Comparison of ENCODE assay signal across 27 cellular contexts in genomic region chr4:182616476-182616875, GRCh38.
DNase-seq lines count a peak whose midpoint lies in the region; ATAC-seq lines count a peak whose summit lies in the region.
"Had no signal": no experiment of that assay in that cellular context is flagged by ENCODE, and none has a peak within 500 bp of the region (broad histone marks: within the 10 kb centered on the region; RNA-seq: fewer than 3 reads in every experiment).

No MANE protein-coding gene starts in this region.

- ATAC-seq in activated CD8-positive, alpha-beta T cell treated with anti-CD3 and anti-CD28 coated beads, Interleukin-2, amount 10 ng/mL, durations not matched to agents 7 days and 5 days = no peak
- ATAC-seq: A549; CD8-positive, alpha-beta T cell had no signal

- peak in 35 of 42 donors; percentile 16 to 77 (median 55) for DNase-seq in head of caudate nucleus
- peak; percentile 59 for DNase-seq in putamen (ENCODE audit: low spot score)
- no peak for DNase-seq in activated CD8-positive, alpha-beta T cell treated with anti-CD3 and anti-CD28 coated beads, Interleukin-2, amount 10 ng/mL, durations not matched to agents 7 days and 5 days
- no peak for DNase-seq in superior temporal gyrus (ENCODE audit: extremely low spot score)
- DNase-seq: 8988T; ACHN; AML-193; BE2C; C1 segment of cervical spinal cord; Caco-2; Calu3; CD4-positive, alpha-beta memory T cell; CD4-positive, alpha-beta T cell; CD4-positive, CD25-positive, alpha-beta regulatory T cell; CD8-positive, alpha-beta memory T cell; CD8-positive, alpha-beta T cell; COR-L47; DMS 273 treated with DMSO at 0.1 percent for 48 hours; DMS153; DMS53; DMS79; DMS79 treated with DMSO at 0.1 percent for 48 hours; DND-41; EL had no signal

- H3K9me3 Mint-ChIP-seq in activated CD8-positive, alpha-beta T cell treated with anti-CD3 and anti-CD28 coated beads, Interleukin-2, amount 10 ng/mL, durations not matched to agents 7 days and 5 days (ENCODE audit: insufficient read depth) = no peaks in the 10 kb centered on the region
- H3K9me3 Mint-ChIP-seq: CD4-positive, alpha-beta memory T cell; CD4-positive, alpha-beta T cell; CD8-positive, alpha-beta memory T cell; CD8-positive, alpha-beta T cell had no signal

- H3K27ac Mint-ChIP-seq in activated CD8-positive, alpha-beta T cell treated with anti-CD3 and anti-CD28 coated beads, Interleukin-2, amount 10 ng/mL, durations not matched to agents 7 days and 5 days = no peak overlapping the region
- H3K27ac Mint-ChIP-seq: B cell; CD14-positive monocyte; CD4-positive, alpha-beta memory T cell; CD4-positive, alpha-beta T cell; CD4-positive, CD25-positive, alpha-beta regulatory T cell; CD8-positive, alpha-beta memory T cell; CD8-positive, alpha-beta T cell had no signal

- POLR2A ChIA-PET in activated CD8-positive, alpha-beta T cell treated with anti-CD3 and anti-CD28 coated beads, Interleukin-2, amount 10 ng/mL, durations not matched to agents 7 days and 5 days (lab: Charles Lee) = no interaction called here

- no peak overlapping the region for H3K4me3 Mint-ChIP-seq in activated CD8-positive, alpha-beta T cell treated with anti-CD3 and anti-CD28 coated beads, Interleukin-2, amount 10 ng/mL, durations not matched to agents 7 days and 5 days
- H3K4me3 Mint-ChIP-seq: B cell; CD14-positive monocyte; CD4-positive, alpha-beta memory T cell; CD4-positive, alpha-beta T cell; CD4-positive, CD25-positive, alpha-beta regulatory T cell; CD8-positive, alpha-beta memory T cell; CD8-positive, alpha-beta T cell had no signal

- H3K4me1 Mint-ChIP-seq in activated CD8-positive, alpha-beta T cell treated with anti-CD3 and anti-CD28 coated beads, Interleukin-2, amount 10 ng/mL, durations not matched to agents 7 days and 5 days (ENCODE audit: low read depth) = no peaks in the 10 kb centered on the region
- H3K4me1 Mint-ChIP-seq: B cell; CD14-positive monocyte; CD4-positive, alpha-beta memory T cell; CD4-positive, CD25-positive, alpha-beta regulatory T cell; CD8-positive, alpha-beta memory T cell had no signal

- CTCF ChIA-PET in activated CD8-positive, alpha-beta T cell treated with anti-CD3 and anti-CD28 coated beads, Interleukin-2, amount 10 ng/mL, durations not matched to agents 7 days and 5 days (lab: Charles Lee) = no interaction called here

- intact Hi-C loops in head of caudate nucleus (cut with DNase I) = no loop called here

- no peaks in the 10 kb centered on the region for H3K36me3 Mint-ChIP-seq in activated CD8-positive, alpha-beta T cell treated with anti-CD3 and anti-CD28 coated beads, Interleukin-2, amount 10 ng/mL, durations not matched to agents 7 days and 5 days (ENCODE audit: low read depth)
- H3K36me3 Mint-ChIP-seq: CD14-positive monocyte; CD4-positive, alpha-beta memory T cell; CD4-positive, CD25-positive, alpha-beta regulatory T cell; CD8-positive, alpha-beta memory T cell; CD8-positive, alpha-beta T cell had no signal

- H3K27me3 Mint-ChIP-seq in activated CD8-positive, alpha-beta T cell treated with anti-CD3 and anti-CD28 coated beads, Interleukin-2, amount 10 ng/mL, durations not matched to agents 7 days and 5 days (ENCODE audit: low read depth) = no peaks in the 10 kb centered on the region
- H3K27me3 Mint-ChIP-seq: B cell had no signal

Comparison
In these comparisons a context has a peak if more than half of its experiments do, and no peak if none do; other contexts are left out.
1. DNase-seq: peak in head of caudate nucleus (35 of 42) and putamen (single experiment); none in activated CD8-positive, alpha-beta T cell treated with anti-CD3 and anti-CD28 coated beads, Interleukin-2, amount 10 ng/mL, durations not matched to agents 7 days and 5 days (single experiment) and superior temporal gyrus (single experiment).